In the genomic region with DNA sequence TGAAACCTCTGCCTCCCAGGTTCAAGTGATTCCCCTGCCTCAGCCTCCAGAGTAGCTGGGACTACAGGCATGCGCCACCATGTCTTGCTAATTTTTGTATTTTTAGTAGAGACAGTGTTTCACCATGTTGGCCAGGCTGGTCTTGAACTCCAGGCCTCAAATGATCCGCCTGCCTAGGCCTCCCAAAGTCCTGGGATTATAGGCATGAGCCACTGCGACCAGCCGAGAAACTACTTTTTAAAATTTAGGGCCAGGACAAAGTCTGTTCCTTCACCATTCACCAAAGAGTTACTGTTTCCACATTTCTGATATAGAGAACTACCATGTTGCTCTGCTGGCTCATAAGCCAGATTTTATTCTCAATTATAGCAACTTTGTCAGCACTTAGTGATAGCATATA, we compare ENCODE assay signal across 14 cellular contexts. TPM values are rescaled to one million over a fixed set of nuclear protein-coding genes. Genes with fewer than 3 reads are reported as not detected.
"Had no signal": no experiment of that assay in that cellular context is flagged by ENCODE, and none has a peak within 500 bp of the region (broad histone marks: within the 10 kb centered on the region; RNA-seq: fewer than 3 reads in every experiment).

No MANE protein-coding gene starts in this region.

RNA-seq across cellular contexts. Expression of a gene that starts 3.1 kb away (rescaled TPM):
- total RNA-seq: activated B cell treated with CpG ODN at 0.5 μM for 24 hours; activated CD4-positive, alpha-beta memory T cell treated with anti-CD3 and anti-CD28 coated beads for 36 hours; activated CD4-positive, alpha-beta memory T cell treated with anti-CD3 and anti-CD28 coated beads, Interleukin-2, amount 10 ng/mL, durations not matched to agents 7 days and 5 days; activated CD4-positive, alpha-beta T cell treated with anti-CD3 and anti-CD28 coated beads for 36 hours; activated CD4-positive, alpha-beta T cell treated with anti-CD3 and anti-CD28 coated beads, Interleukin-2, amount 10 ng/mL, durations not matched to agents 24 days and 14 days; activated CD4-positive, alpha-beta T cell treated with anti-CD3 and anti-CD28 coated beads, Interleukin-2, amount 10 ng/mL, durations not matched to agents 7 days and 5 days; activated CD8-positive, alpha-beta memory T cell treated with anti-CD3 and anti-CD28 coated beads for 36 hours; activated CD8-positive, alpha-beta memory T cell treated with anti-CD3 and anti-CD28 coated beads, Interleukin-2, amount 10 ng/mL, durations not matched to agents 7 days and 5 days; activated CD8-positive, alpha-beta T cell treated with anti-CD3 and anti-CD28 coated beads for 36 hours; activated CD8-positive, alpha-beta T cell treated with anti-CD3 and anti-CD28 coated beads, Interleukin-2, amount 10 ng/mL, durations not matched to agents 7 days and 5 days; T-helper 1 cell treated with Interleukin-12 subunit alpha and Interleukin-12 subunit beta and Interleukin-4 antibody, amounts not matched to agents 30 ng/mL and 1 ng/mL, for 36 hours; T-helper 17 cell; T-helper 2 cell treated with Interferon-gamma antibody and Interleukin-4, amounts not matched to agents 100 ng/mL and 5 ng/mL, for 36 hours; WTC11 had no signal

RNA-seq across cellular contexts. Expression of a gene that starts 49.5 kb away (rescaled TPM):
- total RNA-seq: activated B cell treated with CpG ODN at 0.5 μM for 24 hours; activated CD4-positive, alpha-beta memory T cell treated with anti-CD3 and anti-CD28 coated beads, Interleukin-2, amount 10 ng/mL, durations not matched to agents 7 days and 5 days; activated CD4-positive, alpha-beta T cell treated with anti-CD3 and anti-CD28 coated beads for 36 hours; activated CD4-positive, alpha-beta T cell treated with anti-CD3 and anti-CD28 coated beads, Interleukin-2, amount 10 ng/mL, durations not matched to agents 24 days and 14 days; activated CD4-positive, alpha-beta T cell treated with anti-CD3 and anti-CD28 coated beads, Interleukin-2, amount 10 ng/mL, durations not matched to agents 7 days and 5 days; activated CD8-positive, alpha-beta memory T cell treated with anti-CD3 and anti-CD28 coated beads for 36 hours; activated CD8-positive, alpha-beta memory T cell treated with anti-CD3 and anti-CD28 coated beads, Interleukin-2, amount 10 ng/mL, durations not matched to agents 7 days and 5 days; activated CD8-positive, alpha-beta T cell treated with anti-CD3 and anti-CD28 coated beads for 36 hours; activated CD8-positive, alpha-beta T cell treated with anti-CD3 and anti-CD28 coated beads, Interleukin-2, amount 10 ng/mL, durations not matched to agents 7 days and 5 days; T-helper 1 cell treated with Interleukin-12 subunit alpha and Interleukin-12 subunit beta and Interleukin-4 antibody, amounts not matched to agents 30 ng/mL and 1 ng/mL, for 36 hours; T-helper 2 cell treated with Interferon-gamma antibody and Interleukin-4, amounts not matched to agents 100 ng/mL and 5 ng/mL, for 36 hours had no signal
